In genomic region chr11:23263466-23263865, GRCh38 we compare ENCODE assay signal across 17 cellular contexts.
DNase-seq lines count a peak whose midpoint lies in the region; TF ChIP-seq lines count a peak whose summit lies in the region.
"Had no signal": no experiment of that assay in that cellular context is flagged by ENCODE, and none has a peak within 500 bp of the region (broad histone marks: within the 10 kb centered on the region; RNA-seq: fewer than 3 reads in every experiment).

No MANE protein-coding gene starts in this region.

- no peak for TF ChIP-seq CTCF in colonic mucosa (IDR thresholded peaks at IDR 0.05)

- H3K27me3 ChIP-seq in SJCRH30 (no peaks in the 10 kb centered on the region), colonic mucosa (no peaks in the 10 kb centered on the region)
- H3K27me3 ChIP-seq: BE2C had no signal

- H3K4me1 ChIP-seq in SJCRH30 (peaks cover 15% of the 10 kb centered on the region), colonic mucosa (no peaks in the 10 kb centered on the region)
- H3K4me1 ChIP-seq: BE2C had no signal

- H3K4me3 ChIP-seq in SJCRH30 (no peak overlapping the region), colonic mucosa (no peak overlapping the region)

- H3K9me3 ChIP-seq in SJCRH30 (replicated peaks) (no peaks in the 10 kb centered on the region), colonic mucosa (no peaks in the 10 kb centered on the region)
- H3K9me3 ChIP-seq: BE2C had no signal

- intact Hi-C loops in colonic mucosa (cut with DNase I): no loop called here

- DNase-seq in DMS79 treated with DMSO at 0.1 percent for 48 hours (lab: John Stamatoyannopoulos, UW) (peak; percentile 24), DMS79 (lab: John Stamatoyannopoulos, UW) (no peak), NCI-H1417 treated with DMSO at 0.1 percent for 48 hours (lab: John Stamatoyannopoulos, UW) (peak; percentile 83), SJCRH30 (peak in 1 of 2 experiments; percentile 40), myocyte (ENCODE audit: low read depth) (peak; percentile 68), DMS53 treated with DMSO at 0.1 percent for 48 hours (lab: John Stamatoyannopoulos, UW; ENCODE audit: unreplicated experiment) (no peak), 8988T (no peak), colonic mucosa (no peak)
- DNase-seq: BE2C; Calu3; CD4-positive, CD25-positive, alpha-beta regulatory T cell; DMS53; NCI-H526 treated with DMSO at 0.1 percent for 48 hours; SHP77 treated with DMSO at 0.1 percent for 48 hours had no signal

- H3K9ac ChIP-seq in colonic mucosa (ENCODE audit: low read depth in 2 of 2, low read length in 2 of 2): no peak overlapping the region
- H3K9ac ChIP-seq: KMS-11 had no signal

- H3K36me3 ChIP-seq in SJCRH30: no peaks in the 10 kb centered on the region
- no peaks in the 10 kb centered on the region for H3K36me3 ChIP-seq in colonic mucosa
- H3K36me3 ChIP-seq: BE2C had no signal

- H3K27ac ChIP-seq in SJCRH30 (peak overlapping the region; percentile 57), colonic mucosa (no peak overlapping the region)
- H3K27ac ChIP-seq: 22Rv1, HL-60, KMS-11 had no signal

Comparison
In these comparisons a context has a peak if more than half of its experiments do, and no peak if none do; other contexts are left out.
1. DNase-seq: peak in DMS79 treated with DMSO at 0.1 percent for 48 hours (single experiment), NCI-H1417 treated with DMSO at 0.1 percent for 48 hours (single experiment) and myocyte (single experiment); none in DMS79 (single experiment), DMS53 treated with DMSO at 0.1 percent for 48 hours (single experiment), 8988T (single experiment) and colonic mucosa (single experiment).